In the genomic region with DNA sequence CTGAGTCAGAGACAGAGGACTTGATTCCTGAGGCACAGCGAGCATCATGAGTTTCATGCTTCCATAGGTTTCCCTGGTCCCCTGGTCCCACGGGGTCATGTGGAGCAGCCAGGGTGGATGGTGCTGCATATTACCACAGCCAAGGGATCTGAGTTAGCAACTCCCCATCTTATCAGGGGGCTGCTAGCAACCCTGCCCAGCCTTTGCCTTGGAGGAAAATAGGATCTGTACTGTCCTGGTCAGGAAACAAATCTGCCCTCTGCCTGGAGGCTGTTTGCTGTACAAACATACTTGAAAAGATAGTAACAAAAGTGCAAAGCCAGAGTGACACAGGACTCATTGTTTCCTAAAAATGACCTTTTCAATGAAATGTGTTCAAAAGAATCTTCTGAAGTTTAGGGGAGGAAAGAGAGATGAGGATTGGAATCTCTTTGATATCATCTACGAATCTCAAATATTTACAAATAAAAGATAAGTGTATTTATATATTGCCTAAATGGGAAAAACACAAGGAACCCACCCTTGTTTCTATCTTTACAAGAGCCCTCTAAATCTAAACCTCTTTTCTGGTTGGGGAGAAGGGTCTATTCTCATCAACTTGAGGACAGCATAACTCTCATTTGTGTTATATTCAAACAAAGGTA, we compare ENCODE assay signal across 1 cellular context.
A peak's percentile ranks its signal among the peaks of the same experiment; 100 is the strongest.
TF ChIP-seq lines count a peak whose summit lies in the region.

No MANE protein-coding gene starts in this region.

TF ChIP-seq in HepG2, 621 proteins besides CTCF, POLR2A, EP300 and RAD21 (continued from another document and continues in another):
- TF ChIP-seq, protein P1, sequence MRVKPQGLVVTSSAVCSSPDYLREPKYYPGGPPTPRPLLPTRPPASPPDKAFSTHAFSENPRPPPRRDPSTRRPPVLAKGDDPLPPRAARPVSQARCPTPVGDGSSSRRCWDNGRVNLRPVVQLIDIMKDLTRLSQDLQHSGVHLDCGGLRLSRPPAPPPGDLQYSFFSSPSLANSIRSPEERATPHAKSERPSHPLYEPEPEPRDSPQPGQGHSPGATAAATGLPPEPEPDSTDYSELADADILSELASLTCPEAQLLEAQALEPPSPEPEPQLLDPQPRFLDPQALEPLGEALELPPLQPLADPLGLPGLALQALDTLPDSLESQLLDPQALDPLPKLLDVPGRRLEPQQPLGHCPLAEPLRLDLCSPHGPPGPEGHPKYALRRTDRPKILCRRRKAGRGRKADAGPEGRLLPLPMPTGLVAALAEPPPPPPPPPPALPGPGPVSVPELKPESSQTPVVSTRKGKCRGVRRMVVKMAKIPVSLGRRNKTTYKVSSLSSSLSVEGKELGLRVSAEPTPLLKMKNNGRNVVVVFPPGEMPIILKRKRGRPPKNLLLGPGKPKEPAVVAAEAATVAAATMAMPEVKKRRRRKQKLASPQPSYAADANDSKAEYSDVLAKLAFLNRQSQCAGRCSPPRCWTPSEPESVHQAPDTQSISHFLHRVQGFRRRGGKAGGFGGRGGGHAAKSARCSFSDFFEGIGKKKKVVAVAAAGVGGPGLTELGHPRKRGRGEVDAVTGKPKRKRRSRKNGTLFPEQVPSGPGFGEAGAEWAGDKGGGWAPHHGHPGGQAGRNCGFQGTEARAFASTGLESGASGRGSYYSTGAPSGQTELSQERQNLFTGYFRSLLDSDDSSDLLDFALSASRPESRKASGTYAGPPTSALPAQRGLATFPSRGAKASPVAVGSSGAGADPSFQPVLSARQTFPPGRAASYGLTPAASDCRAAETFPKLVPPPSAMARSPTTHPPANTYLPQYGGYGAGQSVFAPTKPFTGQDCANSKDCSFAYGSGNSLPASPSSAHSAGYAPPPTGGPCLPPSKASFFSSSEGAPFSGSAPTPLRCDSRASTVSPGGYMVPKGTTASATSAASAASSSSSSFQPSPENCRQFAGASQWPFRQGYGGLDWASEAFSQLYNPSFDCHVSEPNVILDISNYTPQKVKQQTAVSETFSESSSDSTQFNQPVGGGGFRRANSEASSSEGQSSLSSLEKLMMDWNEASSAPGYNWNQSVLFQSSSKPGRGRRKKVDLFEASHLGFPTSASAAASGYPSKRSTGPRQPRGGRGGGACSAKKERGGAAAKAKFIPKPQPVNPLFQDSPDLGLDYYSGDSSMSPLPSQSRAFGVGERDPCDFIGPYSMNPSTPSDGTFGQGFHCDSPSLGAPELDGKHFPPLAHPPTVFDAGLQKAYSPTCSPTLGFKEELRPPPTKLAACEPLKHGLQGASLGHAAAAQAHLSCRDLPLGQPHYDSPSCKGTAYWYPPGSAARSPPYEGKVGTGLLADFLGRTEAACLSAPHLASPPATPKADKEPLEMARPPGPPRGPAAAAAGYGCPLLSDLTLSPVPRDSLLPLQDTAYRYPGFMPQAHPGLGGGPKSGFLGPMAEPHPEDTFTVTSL (CRISPR knock-in tag; IDR thresholded peaks at IDR 0.05; ENCODE audit: borderline replicate concordance), result peak; percentile 99
- TF ChIP-seq SOX13 (IDR thresholded peaks at IDR 0.05) (peak; percentile 78), SOX13 (CRISPR knock-in tag; conservative IDR thresholded peaks at IDR 0.05 in 1 of 2, IDR thresholded peaks at IDR 0.05 in 1 of 2) (peak in 1 of 2 experiments; percentile 98; a peak in 2 of 4 replicates), U2AF2 (IDR thresholded peaks at IDR 0.05; ENCODE audit: low read depth, low read length) (no peak), ZNF737 (CRISPR knock-in tag; IDR thresholded peaks at IDR 0.05; ENCODE audit: borderline replicate concordance) (no peak), DMAP1 (CRISPR knock-in tag; IDR thresholded peaks at IDR 0.05) (no peak), NAIF1 (CRISPR knock-in tag; IDR thresholded peaks at IDR 0.05; ENCODE audit: borderline replicate concordance) (no peak), GABPB1 (CRISPR knock-in tag; IDR thresholded peaks at IDR 0.05) (no peak), HMG20A (CRISPR knock-in tag; IDR thresholded peaks at IDR 0.05; ENCODE audit: borderline replicate concordance) (peak; percentile 97), ATRX (CRISPR knock-in tag; IDR thresholded peaks at IDR 0.05; ENCODE audit: borderline replicate concordance) (no peak), ZNF670 (CRISPR knock-in tag; IDR thresholded peaks at IDR 0.05; ENCODE audit: borderline replicate concordance) (no peak), ZBTB3 (CRISPR knock-in tag; IDR thresholded peaks at IDR 0.05; ENCODE audit: borderline replicate concordance, low read depth) (no peak), SCMH1 (CRISPR knock-in tag; IDR thresholded peaks at IDR 0.05; ENCODE audit: borderline replicate concordance) (no peak), RFXAP (CRISPR knock-in tag; IDR thresholded peaks at IDR 0.05; ENCODE audit: borderline replicate concordance) (no peak), ZMYM2 (CRISPR knock-in tag; IDR thresholded peaks at IDR 0.05) (peak; percentile 52; the same call in 1 of the 2 replicates), RCOR2 (CRISPR knock-in tag; IDR thresholded peaks at IDR 0.05) (peak; percentile 96), ZFP36 (IDR thresholded peaks at IDR 0.05; ENCODE audit: borderline replicate concordance, low read depth, low read length, partially characterized antibody) (no peak), SATB2 (CRISPR knock-in tag; IDR thresholded peaks at IDR 0.05) (no peak), CBFB (CRISPR knock-in tag; IDR thresholded peaks at IDR 0.05) (0 out of 2 replicates have a peak, but pooled peaks have one; percentile 37), ZNF333 (CRISPR knock-in tag; IDR thresholded peaks at IDR 0.05; ENCODE audit: borderline replicate concordance) (no peak), ZNF607 (CRISPR knock-in tag; IDR thresholded peaks at IDR 0.05; ENCODE audit: borderline replicate concordance) (no peak), ZNF781 (CRISPR knock-in tag; IDR thresholded peaks at IDR 0.05; ENCODE audit: borderline replicate concordance, not compliant biosample characterization) (no peak), PPARG (CRISPR knock-in tag; conservative IDR thresholded peaks at IDR 0.05) (peak; percentile 91), ZBTB38 (CRISPR knock-in tag; IDR thresholded peaks at IDR 0.05) (0 out of 2 replicates have a peak, but pooled peaks have one; percentile 21), HHEX (CRISPR knock-in tag; IDR thresholded peaks at IDR 0.05) (peak; percentile 74), ZFYVE20 (CRISPR knock-in tag; IDR thresholded peaks at IDR 0.05; ENCODE audit: borderline replicate concordance, low read depth) (no peak), TBL1XR1 (IDR thresholded peaks at IDR 0.05; ENCODE audit: borderline replicate concordance, low read length, partially characterized antibody) (peak; percentile 69), PTBP1 (IDR thresholded peaks at IDR 0.05; ENCODE audit: low read depth, low read length, poor library complexity, severe bottlenecking) (no peak), DNMT3B (CRISPR knock-in tag; conservative IDR thresholded peaks at IDR 0.05) (no peak), ATM (IDR thresholded peaks at IDR 0.05; ENCODE audit: borderline replicate concordance) (no peak), ZNF570 (CRISPR knock-in tag; IDR thresholded peaks at IDR 0.05; ENCODE audit: borderline replicate concordance) (no peak), SP2 (CRISPR knock-in tag; IDR thresholded peaks at IDR 0.05) (no peak), ZNF3 (CRISPR knock-in tag; IDR thresholded peaks at IDR 0.05) (no peak)
- TF ChIP-seq, protein P2, sequence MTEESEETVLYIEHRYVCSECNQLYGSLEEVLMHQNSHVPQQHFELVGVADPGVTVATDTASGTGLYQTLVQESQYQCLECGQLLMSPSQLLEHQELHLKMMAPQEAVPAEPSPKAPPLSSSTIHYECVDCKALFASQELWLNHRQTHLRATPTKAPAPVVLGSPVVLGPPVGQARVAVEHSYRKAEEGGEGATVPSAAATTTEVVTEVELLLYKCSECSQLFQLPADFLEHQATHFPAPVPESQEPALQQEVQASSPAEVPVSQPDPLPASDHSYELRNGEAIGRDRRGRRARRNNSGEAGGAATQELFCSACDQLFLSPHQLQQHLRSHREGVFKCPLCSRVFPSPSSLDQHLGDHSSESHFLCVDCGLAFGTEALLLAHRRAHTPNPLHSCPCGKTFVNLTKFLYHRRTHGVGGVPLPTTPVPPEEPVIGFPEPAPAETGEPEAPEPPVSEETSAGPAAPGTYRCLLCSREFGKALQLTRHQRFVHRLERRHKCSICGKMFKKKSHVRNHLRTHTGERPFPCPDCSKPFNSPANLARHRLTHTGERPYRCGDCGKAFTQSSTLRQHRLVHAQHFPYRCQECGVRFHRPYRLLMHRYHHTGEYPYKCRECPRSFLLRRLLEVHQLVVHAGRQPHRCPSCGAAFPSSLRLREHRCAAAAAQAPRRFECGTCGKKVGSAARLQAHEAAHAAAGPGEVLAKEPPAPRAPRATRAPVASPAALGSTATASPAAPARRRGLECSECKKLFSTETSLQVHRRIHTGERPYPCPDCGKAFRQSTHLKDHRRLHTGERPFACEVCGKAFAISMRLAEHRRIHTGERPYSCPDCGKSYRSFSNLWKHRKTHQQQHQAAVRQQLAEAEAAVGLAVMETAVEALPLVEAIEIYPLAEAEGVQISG (CRISPR knock-in tag; IDR thresholded peaks at IDR 0.05), result peak; percentile 42; the same call in 1 of the 2 replicates
- TF ChIP-seq, protein P3, sequence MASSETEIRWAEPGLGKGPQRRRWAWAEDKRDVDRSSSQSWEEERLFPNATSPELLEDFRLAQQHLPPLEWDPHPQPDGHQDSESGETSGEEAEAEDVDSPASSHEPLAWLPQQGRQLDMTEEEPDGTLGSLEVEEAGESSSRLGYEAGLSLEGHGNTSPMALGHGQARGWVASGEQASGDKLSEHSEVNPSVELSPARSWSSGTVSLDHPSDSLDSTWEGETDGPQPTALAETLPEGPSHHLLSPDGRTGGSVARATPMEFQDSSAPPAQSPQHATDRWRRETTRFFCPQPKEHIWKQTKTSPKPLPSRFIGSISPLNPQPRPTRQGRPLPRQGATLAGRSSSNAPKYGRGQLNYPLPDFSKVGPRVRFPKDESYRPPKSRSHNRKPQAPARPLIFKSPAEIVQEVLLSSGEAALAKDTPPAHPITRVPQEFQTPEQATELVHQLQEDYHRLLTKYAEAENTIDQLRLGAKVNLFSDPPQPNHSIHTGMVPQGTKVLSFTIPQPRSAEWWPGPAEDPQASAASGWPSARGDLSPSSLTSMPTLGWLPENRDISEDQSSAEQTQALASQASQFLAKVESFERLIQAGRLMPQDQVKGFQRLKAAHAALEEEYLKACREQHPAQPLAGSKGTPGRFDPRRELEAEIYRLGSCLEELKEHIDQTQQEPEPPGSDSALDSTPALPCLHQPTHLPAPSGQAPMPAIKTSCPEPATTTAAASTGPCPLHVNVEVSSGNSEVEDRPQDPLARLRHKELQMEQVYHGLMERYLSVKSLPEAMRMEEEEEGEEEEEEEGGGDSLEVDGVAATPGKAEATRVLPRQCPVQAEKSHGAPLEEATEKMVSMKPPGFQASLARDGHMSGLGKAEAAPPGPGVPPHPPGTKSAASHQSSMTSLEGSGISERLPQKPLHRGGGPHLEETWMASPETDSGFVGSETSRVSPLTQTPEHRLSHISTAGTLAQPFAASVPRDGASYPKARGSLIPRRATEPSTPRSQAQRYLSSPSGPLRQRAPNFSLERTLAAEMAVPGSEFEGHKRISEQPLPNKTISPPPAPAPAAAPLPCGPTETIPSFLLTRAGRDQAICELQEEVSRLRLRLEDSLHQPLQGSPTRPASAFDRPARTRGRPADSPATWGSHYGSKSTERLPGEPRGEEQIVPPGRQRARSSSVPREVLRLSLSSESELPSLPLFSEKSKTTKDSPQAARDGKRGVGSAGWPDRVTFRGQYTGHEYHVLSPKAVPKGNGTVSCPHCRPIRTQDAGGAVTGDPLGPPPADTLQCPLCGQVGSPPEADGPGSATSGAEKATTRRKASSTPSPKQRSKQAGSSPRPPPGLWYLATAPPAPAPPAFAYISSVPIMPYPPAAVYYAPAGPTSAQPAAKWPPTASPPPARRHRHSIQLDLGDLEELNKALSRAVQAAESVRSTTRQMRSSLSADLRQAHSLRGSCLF (CRISPR knock-in tag; IDR thresholded peaks at IDR 0.05; ENCODE audit: borderline replicate concordance), result no peak
- TF ChIP-seq, protein P4, sequence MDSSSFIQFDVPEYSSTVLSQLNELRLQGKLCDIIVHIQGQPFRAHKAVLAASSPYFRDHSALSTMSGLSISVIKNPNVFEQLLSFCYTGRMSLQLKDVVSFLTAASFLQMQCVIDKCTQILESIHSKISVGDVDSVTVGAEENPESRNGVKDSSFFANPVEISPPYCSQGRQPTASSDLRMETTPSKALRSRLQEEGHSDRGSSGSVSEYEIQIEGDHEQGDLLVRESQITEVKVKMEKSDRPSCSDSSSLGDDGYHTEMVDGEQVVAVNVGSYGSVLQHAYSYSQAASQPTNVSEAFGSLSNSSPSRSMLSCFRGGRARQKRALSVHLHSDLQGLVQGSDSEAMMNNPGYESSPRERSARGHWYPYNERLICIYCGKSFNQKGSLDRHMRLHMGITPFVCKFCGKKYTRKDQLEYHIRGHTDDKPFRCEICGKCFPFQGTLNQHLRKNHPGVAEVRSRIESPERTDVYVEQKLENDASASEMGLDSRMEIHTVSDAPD (CRISPR knock-in tag; IDR thresholded peaks at IDR 0.05), result peak; percentile 87; the same call in 1 of the 2 replicates
- TF ChIP-seq, protein P5, sequence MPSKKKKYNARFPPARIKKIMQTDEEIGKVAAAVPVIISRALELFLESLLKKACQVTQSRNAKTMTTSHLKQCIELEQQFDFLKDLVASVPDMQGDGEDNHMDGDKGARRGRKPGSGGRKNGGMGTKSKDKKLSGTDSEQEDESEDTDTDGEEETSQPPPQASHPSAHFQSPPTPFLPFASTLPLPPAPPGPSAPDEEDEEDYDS (CRISPR knock-in tag; IDR thresholded peaks at IDR 0.05), result peak; percentile 44; the same call in 1 of the 2 replicates
- TF ChIP-seq, protein P6, sequence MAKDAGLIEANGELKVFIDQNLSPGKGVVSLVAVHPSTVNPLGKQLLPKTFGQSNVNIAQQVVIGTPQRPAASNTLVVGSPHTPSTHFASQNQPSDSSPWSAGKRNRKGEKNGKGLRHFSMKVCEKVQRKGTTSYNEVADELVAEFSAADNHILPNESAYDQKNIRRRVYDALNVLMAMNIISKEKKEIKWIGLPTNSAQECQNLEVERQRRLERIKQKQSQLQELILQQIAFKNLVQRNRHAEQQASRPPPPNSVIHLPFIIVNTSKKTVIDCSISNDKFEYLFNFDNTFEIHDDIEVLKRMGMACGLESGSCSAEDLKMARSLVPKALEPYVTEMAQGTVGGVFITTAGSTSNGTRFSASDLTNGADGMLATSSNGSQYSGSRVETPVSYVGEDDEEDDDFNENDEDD (CRISPR knock-in tag; IDR thresholded peaks at IDR 0.05; ENCODE audit: borderline replicate concordance), result no peak; the same call in 1 of the 2 replicates
- TF ChIP-seq, protein P7, sequence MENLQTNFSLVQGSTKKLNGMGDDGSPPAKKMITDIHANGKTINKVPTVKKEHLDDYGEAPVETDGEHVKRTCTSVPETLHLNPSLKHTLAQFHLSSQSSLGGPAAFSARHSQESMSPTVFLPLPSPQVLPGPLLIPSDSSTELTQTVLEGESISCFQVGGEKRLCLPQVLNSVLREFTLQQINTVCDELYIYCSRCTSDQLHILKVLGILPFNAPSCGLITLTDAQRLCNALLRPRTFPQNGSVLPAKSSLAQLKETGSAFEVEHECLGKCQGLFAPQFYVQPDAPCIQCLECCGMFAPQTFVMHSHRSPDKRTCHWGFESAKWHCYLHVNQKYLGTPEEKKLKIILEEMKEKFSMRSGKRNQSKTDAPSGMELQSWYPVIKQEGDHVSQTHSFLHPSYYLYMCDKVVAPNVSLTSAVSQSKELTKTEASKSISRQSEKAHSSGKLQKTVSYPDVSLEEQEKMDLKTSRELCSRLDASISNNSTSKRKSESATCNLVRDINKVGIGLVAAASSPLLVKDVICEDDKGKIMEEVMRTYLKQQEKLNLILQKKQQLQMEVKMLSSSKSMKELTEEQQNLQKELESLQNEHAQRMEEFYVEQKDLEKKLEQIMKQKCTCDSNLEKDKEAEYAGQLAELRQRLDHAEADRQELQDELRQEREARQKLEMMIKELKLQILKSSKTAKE (CRISPR knock-in tag; IDR thresholded peaks at IDR 0.05; ENCODE audit: borderline replicate concordance), result peak; percentile 54; the same call in 1 of the 2 replicates
